In the genomic region with DNA sequence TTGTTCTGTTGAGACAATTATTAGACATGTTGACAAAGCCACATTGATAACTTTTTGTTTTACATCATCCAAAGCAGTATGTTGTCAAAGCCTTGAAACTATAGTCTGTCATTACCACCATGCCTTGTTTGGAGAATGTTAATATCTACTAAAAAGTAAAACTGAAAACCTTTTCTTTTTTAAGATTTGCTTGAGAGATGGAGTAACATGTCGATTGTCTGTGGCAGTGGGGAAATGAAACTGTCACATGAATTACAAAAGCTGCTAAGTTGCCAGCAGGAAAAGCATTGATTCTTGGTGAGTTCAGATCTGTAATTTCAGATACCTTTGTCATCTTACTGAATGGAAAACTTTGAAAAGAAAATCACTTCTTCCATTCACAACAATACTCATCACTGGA, we compare ENCODE assay signal across 34 cellular contexts.
DNase-seq lines count a peak whose midpoint lies in the region; ATAC-seq, FAIRE-seq and TF ChIP-seq lines count a peak whose summit lies in the region.
"Had no signal": no experiment of that assay in that cellular context is flagged by ENCODE, and none has a peak within 500 bp of the region (broad histone marks: within the 10 kb centered on the region; RNA-seq: fewer than 3 reads in every experiment).

No MANE protein-coding gene starts in this region.

- no peaks in the 10 kb centered on the region for H3K4me1 ChIP-seq in PC-3 (ENCODE audit: insufficient read depth, low read length)

- no peak overlapping the region for H2AFZ ChIP-seq in PC-3 (ENCODE audit: low read length)

- no peaks in the 10 kb centered on the region for H3K9me3 ChIP-seq in PC-3 (ENCODE audit: low read length)
- H3K9me3 ChIP-seq: mucosa of descending colon, ovary, tibial artery had no signal

- intact Hi-C loops in PC-3 (cut with micrococcal nuclease): no loop called here

- ATAC-seq in GM19324 (IDR thresholded peaks at IDR 0.05; ENCODE audit: low FRiP score, unreplicated experiment): peak; percentile 51
- ATAC-seq in GM21717 (IDR thresholded peaks at IDR 0.05; ENCODE audit: unreplicated experiment): peak; percentile 72
- ATAC-seq in PC-3: no peak
- ATAC-seq: left cardiac atrium, mucosa of descending colon, natural killer cell had no signal

- H3F3A ChIP-seq in PC-3 (ENCODE audit: low read length, unreplicated experiment): no peaks in the 10 kb centered on the region

- no peak overlapping the region for H3K4me2 ChIP-seq in PC-3 (ENCODE audit: low read length)

- H3K4me1 Mint-ChIP-seq in nephron progenitor cell: no peaks in the 10 kb centered on the region
- H3K4me1 Mint-ChIP-seq: B cell; CD4-positive, alpha-beta memory T cell; immature natural killer cell; natural killer cell had no signal

- H3K36me3 Mint-ChIP-seq in nephron progenitor cell (ENCODE audit: low read depth): no peaks in the 10 kb centered on the region
- H3K36me3 Mint-ChIP-seq: CD4-positive, alpha-beta memory T cell; IgD-negative memory B cell; immature natural killer cell; natural killer cell had no signal

- DNase-seq in GM12891 (ENCODE audit: insufficient read length, low spot score) (no peak), MV-4-11 (lab: John Stamatoyannopoulos, UW) (peak; percentile 5), PC-3 (no peak), nephron progenitor cell (no peak), GDM1 (lab: John Stamatoyannopoulos, UW) (no peak), D721Med (ENCODE audit: insufficient read length, low spot score) (no peak)
- DNase-seq: ACHN; activated CD4-positive, alpha-beta T cell treated with anti-CD3 and anti-CD28 coated beads, Interleukin-2, amount 50 U/mL, for 1 hour; activated CD4-positive, CD25-positive, alpha-beta regulatory T cell; activated T-cell treated with anti-CD3 and anti-CD28 coated beads, Interleukin-2, amount 50 U/mL, for 48 hours; CD4-positive, alpha-beta memory T cell; effector CD4-positive, alpha-beta T cell; immature natural killer cell; left cardiac atrium; mucosa of descending colon; natural killer cell; NCI-H1092 treated with DMSO at 0.1 percent for 48 hours; NCI-H1694 treated with DMSO at 0.1 percent for 48 hours; NCI-H446; NCI-H82; ovary; stimulated activated CD4-positive, alpha-beta T cell treated with anti-CD3 and anti-CD28 coated beads, Interleukin-15, amount 100 ng/mL, for 24 hours; stimulated activated CD4-positive, alpha-beta T cell treated with anti-CD3 and anti-CD28 coated beads, Interleukin-4, amount 100 ng/mL, for 4 hours; tibial artery had no signal

- H3K79me2 ChIP-seq in PC-3 (ENCODE audit: low read length): no peaks in the 10 kb centered on the region

- no peaks in the 10 kb centered on the region for H3K9me2 ChIP-seq in PC-3 (replicated peaks; ENCODE audit: low read length)

- no peaks in the 10 kb centered on the region for H3K36me3 ChIP-seq in PC-3 (ENCODE audit: low read depth, low read length)
- H3K36me3 ChIP-seq: cardiac muscle cell, ovary, tibial artery had no signal

- peaks cover 4% of the 10 kb centered on the region for H3K27me3 Mint-ChIP-seq in nephron progenitor cell (ENCODE audit: low read depth, poor library complexity)
- H3K27me3 Mint-ChIP-seq: CD4-positive, alpha-beta memory T cell had no signal

- H3K4me3 ChIP-seq in PC-3 (ENCODE audit: low read length): no peak overlapping the region
- H3K4me3 ChIP-seq: cardiac muscle cell, mucosa of descending colon, ovary, SK-N-MC, tibial artery had no signal

- no peak for TF ChIP-seq POLR2A in GM12891 (IDR thresholded peaks at IDR 0.05; ENCODE audit: low read depth, low read length)

- POLR2A ChIA-PET in PC-3 (lab: Charles Lee; ENCODE audit: unreplicated experiment): no interaction called here

- TF ChIP-seq CTCF in PC-3 (conservative IDR thresholded peaks at IDR 0.05; ENCODE audit: low read depth, low read length): no peak
- no peak for TF ChIP-seq CTCF in nephron progenitor cell (IDR thresholded peaks at IDR 0.05)
- TF ChIP-seq CTCF in D721Med (IDR thresholded peaks at IDR 0.05; ENCODE audit: insufficient read depth, missing control alignments): no peak

- H3K9ac ChIP-seq in PC-3 (ENCODE audit: low read length): no peak overlapping the region

- FAIRE-seq in GM12891 (lab: Jason Lieb, UNC): no peak
- FAIRE-seq in D721Med (lab: Jason Lieb, UNC): no peak
- FAIRE-seq: astrocyte, colon, TTC549 had no signal

- peaks cover 67% of the 10 kb centered on the region for H3K27me3 ChIP-seq in PC-3 (ENCODE audit: low read length)
- H3K27me3 ChIP-seq: ovary, tibial artery had no signal

- no peak overlapping the region for H3K4me3 Mint-ChIP-seq in nephron progenitor cell
- H3K4me3 Mint-ChIP-seq: B cell; CD4-positive, alpha-beta memory T cell; IgD-negative memory B cell; immature natural killer cell; natural killer cell; T-helper 1 cell treated with Interleukin-12 subunit alpha and Interleukin-12 subunit beta and Interleukin-4 antibody, amounts not matched to agents 30 μg/mL and 1 μg/mL, for 36 hours had no signal

- no peaks in the 10 kb centered on the region for H3K9me3 Mint-ChIP-seq in nephron progenitor cell
- H3K9me3 Mint-ChIP-seq: CD4-positive, alpha-beta memory T cell; IgD-negative memory B cell; T-helper 1 cell treated with Interleukin-12 subunit alpha and Interleukin-12 subunit beta and Interleukin-4 antibody, amounts not matched to agents 30 μg/mL and 1 μg/mL, for 36 hours had no signal

- no peak overlapping the region for H3K27ac Mint-ChIP-seq in nephron progenitor cell
- H3K27ac Mint-ChIP-seq: B cell; CD4-positive, alpha-beta memory T cell; IgD-negative memory B cell; immature natural killer cell; natural killer cell; T-helper 1 cell treated with Interleukin-12 subunit alpha and Interleukin-12 subunit beta and Interleukin-4 antibody, amounts not matched to agents 30 μg/mL and 1 μg/mL, for 36 hours had no signal

- CTCF ChIA-PET in PC-3 (lab: Charles Lee): no interaction called here

- BruUV-seq in PC-3 (replicated peaks; lab: Mats Ljungman, UMichigan): no TSS peak

- H3K27ac ChIP-seq in PC-3 (ENCODE audit: low read length): no peak overlapping the region
- H3K27ac ChIP-seq: cardiac muscle cell, ovary, SK-N-MC, tibial artery had no signal

- H4K20me1 ChIP-seq in PC-3 (ENCODE audit: low read length): no peaks in the 10 kb centered on the region

TF ChIP-seq in GM12891, 5 proteins besides CTCF, POLR2A, EP300 and RAD21:
- TF ChIP-seq TAF1 (IDR thresholded peaks at IDR 0.05; ENCODE audit: low read depth, low read length) (no peak), SPI1 (IDR thresholded peaks at IDR 0.05; ENCODE audit: low read depth, low read length) (peak; percentile 71)
